Comparison of ENCODE assay signal across 9 cellular contexts in the genomic region with DNA sequence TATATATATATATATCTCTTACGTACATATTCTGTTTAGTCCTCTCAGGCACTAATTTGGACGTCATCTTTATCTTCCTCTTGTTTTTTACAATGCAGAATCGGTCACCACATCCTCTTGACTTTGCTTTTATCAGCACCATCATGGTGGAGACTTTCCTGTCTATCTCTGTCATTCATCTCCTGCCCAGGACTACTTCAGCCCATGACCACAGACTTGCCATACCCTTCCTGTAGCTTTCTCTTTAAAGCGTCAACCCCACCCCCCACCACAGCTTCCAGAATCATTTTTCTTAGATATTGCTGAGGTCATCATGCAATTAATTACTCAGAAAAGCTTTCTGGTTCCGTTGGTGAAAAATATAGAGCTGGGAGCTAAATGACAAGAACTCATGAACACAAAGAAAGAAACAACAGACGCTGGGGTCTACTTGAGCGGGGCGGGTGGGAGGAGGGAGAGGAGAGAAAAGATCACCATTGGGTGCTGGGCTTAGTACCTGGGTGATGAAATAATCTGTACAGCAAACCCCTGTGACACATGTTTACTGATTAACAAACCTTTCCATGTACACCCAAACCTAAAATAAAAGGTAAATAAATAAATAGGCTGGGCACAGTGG. TPM values are rescaled to one million over a fixed set of nuclear protein-coding genes. Genes with fewer than 3 reads are reported as not detected.
DNase-seq lines count a peak whose midpoint lies in the region; ATAC-seq, FAIRE-seq and TF ChIP-seq lines count a peak whose summit lies in the region.
"Had no signal": no experiment of that assay in that cellular context is flagged by ENCODE, and none has a peak within 500 bp of the region (broad histone marks: within the 10 kb centered on the region; RNA-seq: fewer than 3 reads in every experiment).

No MANE protein-coding gene starts in this region.

- in situ Hi-C loops in K562 (cut with MboI): no loop called here

- no peak overlapping the region for H3K27ac ChIP-seq in K562 (ENCODE audit: extremely low read depth, low read depth, low read length)
- H3K27ac ChIP-seq: VCaP had no signal

- TF ChIP-seq EP300 in K562 (IDR thresholded peaks at IDR 0.05; ENCODE audit: low read length): no peak

- no peaks in the 10 kb centered on the region for H3K4me1 ChIP-seq in K562 (replicated peaks in 1 of 2; ENCODE audit: control insufficient read depth in 2 of 2, insufficient read depth in 2 of 2, low read length in 2 of 2)

- no peaks in the 10 kb centered on the region for H4K20me1 ChIP-seq in K562 (replicated peaks; ENCODE audit: control insufficient read depth, insufficient read depth, low read length)

- CTCF ChIA-PET in K562 (lab: Yijun Ruan, JAX; ENCODE audit: low intra/inter-chr PET ratio): no interaction called here

- intact Hi-C loops in K562 (cut with micrococcal nuclease) (no loop called here), posterior vena cava (cut with DNase I) (no loop called here)

- no peaks in the 10 kb centered on the region for H3K79me2 ChIP-seq in K562 (ENCODE audit: control insufficient read depth, insufficient read depth, low read length)

- POLR2A ChIA-PET in K562 (lab: Yijun Ruan, JAX): no interaction called here

- no peak for TF ChIP-seq POLR2A in NB4 (IDR thresholded peaks at IDR 0.05; ENCODE audit: extremely low read depth, insufficient read length)
- TF ChIP-seq POLR2A in K562 (conservative IDR thresholded peaks at IDR 0.05): no peak

- FAIRE-seq in K562 (lab: Jason Lieb, UNC): no peak

- no peak overlapping the region for H3K4me2 ChIP-seq in K562 (ENCODE audit: insufficient read depth, low read length)

- 8% methylated on average over 5 of the region's 8 CpGs for WGBS in K562 (ENCODE audit: insufficient coverage, low coverage, missing lambda C conversion rate)

- no peak for TF ChIP-seq RAD21 in K562 (CRISPR knock-in tag; conservative IDR thresholded peaks at IDR 0.05 in 1 of 2, IDR thresholded peaks at IDR 0.05 in 1 of 2)

- DNase-seq in NB4 (ENCODE audit: low read depth): peak; percentile 67
- peak; percentile 15 to 37 for DNase-seq in activated CD4-positive, alpha-beta T cell treated with anti-CD3 and anti-CD28 coated beads, Interleukin-2, amount 50 U/mL, for 48 hours
- no peak for DNase-seq in K562 (ENCODE audit: extremely low read depth in 1 of 4, low spot score in 3 of 4)
- peak; percentile 15 to 22 for DNase-seq in stimulated activated CD8-positive, alpha-beta memory T cell treated with anti-CD3 and anti-CD28 coated beads, Interleukin-2, amount 100 ng/mL, for 1 hour (ENCODE audit: low read depth in 2 of 2)
- no peak for DNase-seq in posterior vena cava (ENCODE audit: low spot score)
- DNase-seq in effector CD8-positive, alpha-beta T cell (lab: John Stamatoyannopoulos, UW): no peak
- DNase-seq in hippocampal formation (lab: John Stamatoyannopoulos, UW): no peak
- DNase-seq in germinal center (ENCODE audit: low spot score): no peak

- peak; percentile 27; the same call in 1 of the 3 replicates for ATAC-seq in K562

- H3K36me3 ChIP-seq in K562 (ENCODE audit: control insufficient read depth, insufficient read depth, low read length): no peaks in the 10 kb centered on the region

- no peaks in the 10 kb centered on the region for H3K27me3 ChIP-seq in K562 (ENCODE audit: control insufficient read depth in 2 of 2, insufficient read depth in 2 of 2, low read length in 2 of 2)

- H2AFZ ChIP-seq in K562 (ENCODE audit: low read depth, low read length): no peak overlapping the region

- H3K9ac ChIP-seq in K562 (ENCODE audit: insufficient read depth in 1 of 2, low read depth in 2 of 2, low read length in 2 of 2): no peak overlapping the region

- no peak for TF ChIP-seq CTCF in NB4 (IDR thresholded peaks at IDR 0.05; ENCODE audit: low read depth, low read length)
- TF ChIP-seq CTCF in K562 (IDR thresholded peaks at IDR 0.05 in 2 of 3, conservative IDR thresholded peaks at IDR 0.05 in 1 of 3; ENCODE audit: insufficient read depth in 2 of 3, low read depth in 1 of 3, low read length in 3 of 3): no peak

- H3K4me3 ChIP-seq in NB4 (ENCODE audit: low read depth, low read length) (no peak overlapping the region), K562 (no peak overlapping the region)

- no peaks in the 10 kb centered on the region for H3K9me1 ChIP-seq in K562 (ENCODE audit: control insufficient read depth, insufficient read depth, low read length)

- no peaks in the 10 kb centered on the region for H3K9me3 ChIP-seq in K562 (replicated peaks; ENCODE audit: control insufficient read depth, insufficient read depth, low read depth, low read length)

- BruUV-seq in K562 (replicated peaks; lab: Mats Ljungman, UMichigan): no TSS peak

TF ChIP-seq in K562, 482 proteins besides CTCF, POLR2A, EP300 and RAD21 (continues in another document):
- TF ChIP-seq, protein P1, sequence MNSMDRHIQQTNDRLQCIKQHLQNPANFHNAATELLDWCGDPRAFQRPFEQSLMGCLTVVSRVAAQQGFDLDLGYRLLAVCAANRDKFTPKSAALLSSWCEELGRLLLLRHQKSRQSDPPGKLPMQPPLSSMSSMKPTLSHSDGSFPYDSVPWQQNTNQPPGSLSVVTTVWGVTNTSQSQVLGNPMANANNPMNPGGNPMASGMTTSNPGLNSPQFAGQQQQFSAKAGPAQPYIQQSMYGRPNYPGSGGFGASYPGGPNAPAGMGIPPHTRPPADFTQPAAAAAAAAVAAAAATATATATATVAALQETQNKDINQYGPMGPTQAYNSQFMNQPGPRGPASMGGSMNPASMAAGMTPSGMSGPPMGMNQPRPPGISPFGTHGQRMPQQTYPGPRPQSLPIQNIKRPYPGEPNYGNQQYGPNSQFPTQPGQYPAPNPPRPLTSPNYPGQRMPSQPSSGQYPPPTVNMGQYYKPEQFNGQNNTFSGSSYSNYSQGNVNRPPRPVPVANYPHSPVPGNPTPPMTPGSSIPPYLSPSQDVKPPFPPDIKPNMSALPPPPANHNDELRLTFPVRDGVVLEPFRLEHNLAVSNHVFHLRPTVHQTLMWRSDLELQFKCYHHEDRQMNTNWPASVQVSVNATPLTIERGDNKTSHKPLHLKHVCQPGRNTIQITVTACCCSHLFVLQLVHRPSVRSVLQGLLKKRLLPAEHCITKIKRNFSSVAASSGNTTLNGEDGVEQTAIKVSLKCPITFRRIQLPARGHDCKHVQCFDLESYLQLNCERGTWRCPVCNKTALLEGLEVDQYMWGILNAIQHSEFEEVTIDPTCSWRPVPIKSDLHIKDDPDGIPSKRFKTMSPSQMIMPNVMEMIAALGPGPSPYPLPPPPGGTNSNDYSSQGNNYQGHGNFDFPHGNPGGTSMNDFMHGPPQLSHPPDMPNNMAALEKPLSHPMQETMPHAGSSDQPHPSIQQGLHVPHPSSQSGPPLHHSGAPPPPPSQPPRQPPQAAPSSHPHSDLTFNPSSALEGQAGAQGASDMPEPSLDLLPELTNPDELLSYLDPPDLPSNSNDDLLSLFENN (IDR thresholded peaks at IDR 0.05; ENCODE audit: low read depth in 2 of 2, low read length in 2 of 2): no peak
- TF ChIP-seq HEY1 (CRISPR knock-in tag; IDR thresholded peaks at IDR 0.05; ENCODE audit: borderline replicate concordance): no peak
- TF ChIP-seq ETV1 (tag; conservative IDR thresholded peaks at IDR 0.05; ENCODE audit: low read depth): peak; percentile 50
- peak; percentile 23; the same call in 1 of the 2 replicates for TF ChIP-seq VEZF1 (CRISPR knock-in tag; IDR thresholded peaks at IDR 0.05)
- peak; percentile 20; the same call in 1 of the 2 replicates for TF ChIP-seq MAFG (tag; conservative IDR thresholded peaks at IDR 0.05)
- 0 out of 2 replicates have a peak, but pooled peaks have one; percentile 18 for TF ChIP-seq NFE2 (IDR thresholded peaks at IDR 0.05; ENCODE audit: low read depth)
- TF ChIP-seq PKNOX1 (IDR thresholded peaks at IDR 0.05): peak; percentile 33; the same call in 1 of the 2 replicates

RNA-seq across cellular contexts. Expression of gene PRKX, which starts 30.5 kb away (rescaled TPM):
- 42.6 and 68.8 TPM in 2 replicates for total RNA-seq in K562 (2011; cell fraction: chromatin; rRNA removed; ENCODE audit: low replicate concordance)
- total RNA-seq in K562 (2011; cell fraction: nucleolus; rRNA removed): 19.3 and 28.0 TPM in 2 replicates
- total RNA-seq in K562 (2011; cell fraction: nucleoplasm; rRNA removed): 27.3 and 31.7 TPM in 2 replicates
- total RNA-seq in K562 (2014; rRNA removed): 14.0 and 20.6 TPM in 2 replicates
- total RNA-seq in K562 (2014; rRNA removed; fragmentation: Illumina TruSeq; extraction: Trizol): 27.1 and 27.7 TPM in 2 replicates
- 22.0 and 23.7 TPM in 2 replicates for total RNA-seq in K562 (2015; rRNA removed; fragmentation: Illumina TruSeq; extraction: Trizol)
- total RNA-seq in K562 (2021): 28.6 and 29.4 TPM in 2 replicates
- 16.1 and 23.8 TPM in 2 replicates for polyA plus RNA-seq in K562 (2011; rRNA removed)
- 7.5 and 10.7 TPM in 2 replicates for polyA plus RNA-seq in K562 (2011; cell fraction: cytosol; rRNA removed)
- 7.4 and 10.8 TPM in 2 replicates for polyA plus RNA-seq in K562 (2011; cell fraction: nucleus; rRNA removed)
- 12.1 and 16.4 TPM in 2 replicates for polyA plus RNA-seq in K562 (2012)
- polyA plus RNA-seq in K562 (2014; fragmentation: Illumina TruSeq; extraction: Trizol): 23.6 and 26.1 TPM in 2 replicates
- 1 to 10 TPM; 3.3 to 4.5 TPM for polyA plus RNA-seq in K562 (2014; fragmentation: Nextera tagmentation; extraction: Ambion mirVana)
- polyA plus RNA-seq in K562 (2014; rRNA removed): 17.0 and 21.9 TPM in 2 replicates
- 20.5 and 30.4 TPM in 2 replicates for polyA minus RNA-seq in K562 (2011; rRNA and poly(A)+ RNA removed)
- 11.7 and 14.1 TPM in 2 replicates for polyA minus RNA-seq in K562 (2011; cell fraction: cytosol; rRNA and poly(A)+ RNA removed)
- polyA minus RNA-seq in K562 (2011; cell fraction: nucleus; rRNA and poly(A)+ RNA removed): 11.3 and 11.8 TPM in 2 replicates
- 10 to 100 TPM; 12.4 TPM for total RNA-seq in posterior vena cava

Comparison
In these comparisons a context has a peak if more than half of its experiments do, and no peak if none do; other contexts are left out.
1. DNase-seq: peak in NB4 (single experiment), activated CD4-positive, alpha-beta T cell treated with anti-CD3 and anti-CD28 coated beads, Interleukin-2, amount 50 U/mL, for 48 hours (2 of 2) and stimulated activated CD8-positive, alpha-beta memory T cell treated with anti-CD3 and anti-CD28 coated beads, Interleukin-2, amount 100 ng/mL, for 1 hour (2 of 2); none in K562 (0 of 4), posterior vena cava (single experiment), effector CD8-positive, alpha-beta T cell (single experiment), hippocampal formation (0 of 2) and germinal center (single experiment).